Comparison of ENCODE assay signal across 8 cellular contexts in the genomic region with DNA sequence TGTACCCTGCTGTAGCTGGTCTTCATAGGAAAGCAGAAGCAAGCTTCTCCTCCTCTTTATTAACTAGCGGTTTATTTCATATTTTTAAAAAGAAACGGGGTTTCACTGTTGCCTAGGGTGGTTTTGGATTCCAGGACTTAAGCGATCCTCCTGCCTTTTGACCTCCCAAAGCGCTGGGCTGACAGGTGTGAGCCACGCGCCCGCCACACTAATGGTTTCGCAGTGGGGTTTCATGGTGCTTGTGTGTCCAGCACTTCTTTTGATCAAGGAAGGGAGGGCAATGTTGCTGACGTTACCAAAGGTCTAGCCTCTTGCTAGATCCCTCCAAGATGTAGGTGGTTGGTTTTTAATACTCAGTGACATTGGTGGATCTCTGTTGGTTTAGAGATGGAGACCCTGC. TPM values are rescaled to one million over a fixed set of nuclear protein-coding genes. Genes with fewer than 3 reads are reported as not detected.
DNase-seq lines count a peak whose midpoint lies in the region; ATAC-seq and TF ChIP-seq lines count a peak whose summit lies in the region.

No MANE protein-coding gene starts in this region.

- no peaks in the 10 kb centered on the region for H3K27me3 Mint-ChIP-seq in activated naive CD4-positive, alpha-beta T cell treated with anti-CD3 and anti-CD28 coated beads, Interleukin-2, amount 10 ng/mL, durations not matched to agents 7 days and 5 days

- H3K4me3 ChIP-seq in adipocyte (ENCODE audit: low read length) (peak overlapping the region; percentile 92), right lobe of liver (peak overlapping the region; percentile 92 to 96 (median 95)), upper lobe of left lung (peak overlapping the region; percentile 86 to 98 (median 96))

- H3K27ac Mint-ChIP-seq in activated naive CD4-positive, alpha-beta T cell treated with anti-CD3 and anti-CD28 coated beads, Interleukin-2, amount 10 ng/mL, durations not matched to agents 7 days and 5 days, result peak overlapping the region; percentile 92

- DNase-seq in activated naive CD4-positive, alpha-beta T cell treated with anti-CD3 and anti-CD28 coated beads, Interleukin-2, amount 10 ng/mL, durations not matched to agents 7 days and 5 days, result no peak
- DNase-seq in activated naive CD4-positive, alpha-beta T cell (lab: John Stamatoyannopoulos, UW), result no peak
- DNase-seq in adipocyte (ENCODE audit: low read depth) (no peak), right lobe of liver (peak in 1 of 3 donors; percentile 35), upper lobe of left lung (peak in 1 of 2 donors; percentile 24), HK-2 (ENCODE audit: unreplicated experiment) (no peak), caudate nucleus (lab: John Stamatoyannopoulos, UW) (no peak)

- TF ChIP-seq CTCF in right lobe of liver (IDR thresholded peaks at IDR 0.05) (no peak), upper lobe of left lung (IDR thresholded peaks at IDR 0.05) (no peak)

- H3K36me3 ChIP-seq in adipocyte (ENCODE audit: control insufficient read depth, insufficient read depth, low read length, severe bottlenecking) (no peaks in the 10 kb centered on the region), right lobe of liver (no peaks in the 10 kb centered on the region), upper lobe of left lung (peaks cover 0 to 4% (median 0%) of the 10 kb centered on the region in 4 donors)

- CTCF ChIA-PET in activated naive CD4-positive, alpha-beta T cell treated with anti-CD3 and anti-CD28 coated beads, Interleukin-2, amount 10 ng/mL, durations not matched to agents 7 days and 5 days (lab: Charles Lee), result interaction anchor here (0.8 to 7.0 kb wide), 6 partner anchors 23 to 161 kb away, joined by 3 to 52 read pairs (median 6); no protein-coding TSS in a partner anchor

- H3K27me3 ChIP-seq in adipocyte (replicated peaks; ENCODE audit: control insufficient read depth, insufficient read depth, low read length) (no peaks in the 10 kb centered on the region), right lobe of liver (no peaks in the 10 kb centered on the region), upper lobe of left lung (no peaks in the 10 kb centered on the region)

- no peaks in the 10 kb centered on the region for H3K9me3 ChIP-seq in adipocyte (ENCODE audit: control insufficient read depth, low read length)
- no peaks in the 10 kb centered on the region for H3K9me3 ChIP-seq in right lobe of liver
- H3K9me3 ChIP-seq in upper lobe of left lung, result no peaks in the 10 kb centered on the region

- ATAC-seq in right lobe of liver (no peak), upper lobe of left lung (ENCODE audit: low FRiP score in 2 of 2) (no peak), HG03196 (IDR thresholded peaks at IDR 0.05; ENCODE audit: unreplicated experiment) (no peak)

- intact Hi-C loops in right lobe of liver (cut with DNase I), result no loop called here

- H3K9me3 Mint-ChIP-seq in activated naive CD4-positive, alpha-beta T cell treated with anti-CD3 and anti-CD28 coated beads, Interleukin-2, amount 10 ng/mL, durations not matched to agents 7 days and 5 days, result peaks cover 7% of the 10 kb centered on the region

- peaks cover 18% of the 10 kb centered on the region for H3K36me3 Mint-ChIP-seq in activated naive CD4-positive, alpha-beta T cell treated with anti-CD3 and anti-CD28 coated beads, Interleukin-2, amount 10 ng/mL, durations not matched to agents 7 days and 5 days

- peaks cover 43% of the 10 kb centered on the region for H3K4me1 Mint-ChIP-seq in activated naive CD4-positive, alpha-beta T cell treated with anti-CD3 and anti-CD28 coated beads, Interleukin-2, amount 10 ng/mL, durations not matched to agents 7 days and 5 days

- H3K27ac ChIP-seq in right lobe of liver, result no peak overlapping the region
- peak overlapping the region in 3 of 4 donors; percentile 85 to 94 (median 91) for H3K27ac ChIP-seq in upper lobe of left lung
- no peak overlapping the region for H3K27ac ChIP-seq in caudate nucleus (ENCODE audit: low read depth, low read length)

- peak overlapping the region; percentile 96 for H3K4me3 Mint-ChIP-seq in activated naive CD4-positive, alpha-beta T cell treated with anti-CD3 and anti-CD28 coated beads, Interleukin-2, amount 10 ng/mL, durations not matched to agents 7 days and 5 days

- TF ChIP-seq POLR2A in right lobe of liver (IDR thresholded peaks at IDR 0.05) (no peak), upper lobe of left lung (IDR thresholded peaks at IDR 0.05) (no peak)

- H3K4me1 ChIP-seq in adipocyte (ENCODE audit: control insufficient read depth, insufficient read depth, low read length) (peaks cover 41% of the 10 kb centered on the region), right lobe of liver (peaks cover 0 to 19% (median 6%) of the 10 kb centered on the region in 4 donors), upper lobe of left lung (peaks cover 28 to 59% (median 41%) of the 10 kb centered on the region in 4 donors)

- TF ChIP-seq EP300 in upper lobe of left lung (IDR thresholded peaks at IDR 0.05), result no peak

- WGBS in right lobe of liver (ENCODE audit: insufficient coverage, low coverage, low lambda C conversion rate, missing lambda C conversion rate), result 24% methylated on average over 4 of the region's 9 CpGs
- WGBS in upper lobe of left lung, 2 donors, result 61 to 72% methylated on average over 9 of the region's 9 CpGs

- H3K9ac ChIP-seq in adipocyte (ENCODE audit: low read length), result peak overlapping the region; percentile 94

RNA-seq across cellular contexts. Expression of gene MAEA, which starts 1.4 kb away (rescaled TPM):
- total RNA-seq in right lobe of liver, result 10 to 100 TPM; 24.3 to 42.0 (median 27.9) TPM
- 100 to 1,000 TPM in 1 of 6 donors, 10 to 100 TPM in 5; 58.5 to 289 (median 73.0) TPM for total RNA-seq in upper lobe of left lung

RNA-seq across cellular contexts. Expression of gene CTBP1, which starts 42.2 kb away (rescaled TPM):
- total RNA-seq in right lobe of liver, result 10 to 100 TPM; 74.8 to 85.5 (median 79.4) TPM
- 100 to 1,000 TPM; 142 to 483 (median 213) TPM for total RNA-seq in upper lobe of left lung

RNA-seq across cellular contexts. Expression of gene UVSSA, which starts 55.9 kb away (rescaled TPM):
- total RNA-seq in right lobe of liver (10 to 100 TPM in 3 of 6 experiments, 1 to 10 TPM in 3; 9.1 to 14.5 (median 11.3) TPM), upper lobe of left lung (100 to 1,000 TPM in 1 of 6 donors, 10 to 100 TPM in 5; 15.2 to 138 (median 46.5) TPM)

Comparison
In these comparisons a context has a peak if more than half of its experiments do, and no peak if none do; other contexts are left out.
1. H3K27ac ChIP-seq: peak in upper lobe of left lung (3 of 4); none in right lobe of liver (0 of 3) and caudate nucleus (single experiment).
2. Peak in every context shown above with its lines, with median percentiles within 50 percentile points of each other: H3K4me3 ChIP-seq.